In the genomic region with DNA sequence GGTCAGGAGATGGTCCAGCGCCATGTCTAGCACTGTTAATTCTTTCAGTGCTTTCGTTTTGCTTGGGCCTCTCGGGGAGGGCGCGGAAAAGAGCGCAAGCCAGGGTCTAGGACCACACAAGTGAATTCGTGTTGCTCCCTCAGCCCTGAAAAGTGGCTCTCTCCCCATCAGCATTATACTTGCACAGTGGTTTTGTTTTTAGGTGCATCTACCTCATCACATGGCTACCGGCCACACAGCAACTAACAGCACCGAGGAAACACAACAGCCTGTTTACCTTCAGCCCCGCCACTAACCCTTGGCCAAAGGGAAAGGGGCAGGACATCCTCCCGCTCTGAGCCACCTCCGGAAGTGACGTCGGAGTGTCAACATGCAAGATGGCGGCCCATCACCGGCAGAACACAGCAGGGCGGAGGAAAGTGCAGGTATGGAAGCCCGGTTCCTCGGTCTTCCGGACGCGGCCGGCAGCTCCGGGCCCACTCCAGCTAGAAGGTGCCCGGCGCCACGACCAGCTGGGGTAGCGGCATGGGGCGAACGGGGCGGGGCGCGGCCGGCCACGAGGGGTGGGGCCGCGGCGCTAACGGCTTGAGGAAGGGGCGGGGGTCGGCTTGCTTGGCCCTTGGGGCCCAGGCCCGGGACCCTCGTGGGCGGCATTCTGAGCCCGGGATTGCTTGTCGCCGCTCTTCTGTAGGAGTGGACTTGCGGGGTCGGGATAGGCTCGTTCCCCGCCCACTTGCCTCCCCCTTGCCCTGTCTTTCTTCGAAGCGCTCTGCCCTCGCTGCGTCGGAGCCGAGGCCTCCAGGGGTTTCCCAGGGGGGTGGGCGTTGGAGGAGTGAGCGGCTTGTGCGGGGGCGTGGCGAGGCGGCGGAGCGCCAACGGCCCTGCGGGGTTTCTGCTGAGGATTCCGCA, we compare ENCODE assay signal across 8 cellular contexts. TPM values are rescaled to one million over a fixed set of nuclear protein-coding genes. Genes with fewer than 3 reads are reported as not detected.
A peak's percentile ranks its signal among the peaks of the same experiment; 100 is the strongest.
DNase-seq lines count a peak whose midpoint lies in the region; TF ChIP-seq lines count a peak whose summit lies in the region.

A gene (minus strand): TSS at position 296 of the 909 bp plus-strand sequence. CDS start 101,582 bp downstream, outside the sequence.
A gene (plus strand): TSS at position 368 of the 909 bp plus-strand sequence. CDS start 10 bp downstream, at position 378.

- H3K27ac Mint-ChIP-seq in HFFc6, result peak within 1 kb of the TSS; percentile 91

- peaks cover 2% of the 10 kb centered on the region; the same call in 1 of the 2 replicates for H3K27me3 Mint-ChIP-seq in HFFc6 (ENCODE audit: insufficient read depth)

- H3K4me3 Mint-ChIP-seq in HFFc6, result peak within 1 kb of the TSS; percentile 89

- no peaks in the 10 kb centered on the region for H3K9me3 Mint-ChIP-seq in HFFc6

- peaks cover 36% of the 10 kb centered on the region for H3K4me1 Mint-ChIP-seq in HFFc6 (ENCODE audit: low read depth)

- in situ Hi-C loops in SK-MEL-5 (cut with HindIII; ENCODE audit: low pct_unique_long_range_greater_than_20kb, low sequenced_read_pairs), result no loop called here

- no peak for TF ChIP-seq CTCF in HFFc6 (IDR thresholded peaks at IDR 0.05)

- peak; percentile 72 for DNase-seq in GM04504 (ENCODE audit: low read depth)
- DNase-seq in HFFc6, result peak; percentile 86
- peak; percentile 97 for DNase-seq in NAMALWA (ENCODE audit: low spot score)
- DNase-seq in SK-MEL-5 (ENCODE audit: low read depth, low spot score), result peak; percentile 93
- DNase-seq in activated naive CD4-positive, alpha-beta T cell treated with anti-CD3 and anti-CD28 coated beads, Interleukin-2, amount 50 U/mL, for 16 hours, result peak; percentile 91
- DNase-seq in globus pallidus (ENCODE audit: low spot score), result peak; percentile 94
- peak; percentile 53 for DNase-seq in non-pigmented ciliary epithelial cell (ENCODE audit: low read depth)
- peak; percentile 97 for DNase-seq in superior temporal gyrus (ENCODE audit: extremely low spot score)

- H3K36me3 Mint-ChIP-seq in HFFc6 (ENCODE audit: low read depth), result no peaks in the 10 kb centered on the region

RNA-seq across cellular contexts. Expression of the first gene that starts in this region (rescaled TPM):
- total RNA-seq in HFFc6 (2021; fragmentation: NEBNext Ultra II Directional; extraction: Animal tissue kit (Norgen Biotek cat#: 25700)), result not detected
- total RNA-seq in SK-MEL-5 (2014; rRNA removed; shearing (Covaris generic)), result not detected in 2 replicates
- not detected in 2 replicates for polyA plus RNA-seq in SK-MEL-5 (2015; cell fraction: cytosol; rRNA removed)
- polyA plus RNA-seq in SK-MEL-5 (2015; cell fraction: nucleus; rRNA removed), result not detected in 2 replicates

RNA-seq across cellular contexts. Expression of the second gene that starts in this region (rescaled TPM):
- 10 to 100 TPM; 25.7 to 29.1 (median 28.1) TPM for total RNA-seq in HFFc6 (2021; fragmentation: NEBNext Ultra II Directional; extraction: Animal tissue kit (Norgen Biotek cat#: 25700))
- 31.0 and 33.7 TPM in 2 replicates for total RNA-seq in SK-MEL-5 (2014; rRNA removed; shearing (Covaris generic))
- polyA plus RNA-seq in SK-MEL-5 (2015; cell fraction: cytosol; rRNA removed), result 17.8 and 24.0 TPM in 2 replicates
- polyA plus RNA-seq in SK-MEL-5 (2015; cell fraction: nucleus; rRNA removed), result 77.5 and 78.3 TPM in 2 replicates

Comparison
In these comparisons a context has a peak if more than half of its experiments do, and no peak if none do; other contexts are left out.
1. Peak in every context shown above with its lines: DNase-seq.